Comparison of ENCODE assay signal across 1 cellular context in the genomic region with DNA sequence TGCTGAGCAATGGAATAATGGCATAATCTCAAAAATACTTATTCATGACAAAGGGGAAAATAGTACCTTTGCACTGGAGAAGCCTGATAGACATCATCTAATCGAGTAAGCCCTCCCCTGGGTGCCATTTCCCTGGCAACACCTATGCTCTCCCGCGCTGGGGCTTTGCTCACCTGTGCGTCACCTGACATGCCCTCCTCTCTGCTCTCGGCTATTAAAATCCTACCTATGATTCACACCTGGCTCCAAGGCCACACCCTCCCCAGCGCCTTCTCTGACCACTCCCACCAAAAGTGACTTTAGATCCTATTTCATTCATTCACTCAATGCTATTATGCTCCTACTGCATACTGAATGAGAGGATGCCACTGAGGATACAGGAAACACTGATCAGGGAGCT.
TF ChIP-seq lines count a peak whose summit lies in the region.

No MANE protein-coding gene starts in this region.

TF ChIP-seq in HepG2, 621 proteins besides CTCF, POLR2A, EP300 and RAD21 (continued from another document):
- TF ChIP-seq, protein P1, sequence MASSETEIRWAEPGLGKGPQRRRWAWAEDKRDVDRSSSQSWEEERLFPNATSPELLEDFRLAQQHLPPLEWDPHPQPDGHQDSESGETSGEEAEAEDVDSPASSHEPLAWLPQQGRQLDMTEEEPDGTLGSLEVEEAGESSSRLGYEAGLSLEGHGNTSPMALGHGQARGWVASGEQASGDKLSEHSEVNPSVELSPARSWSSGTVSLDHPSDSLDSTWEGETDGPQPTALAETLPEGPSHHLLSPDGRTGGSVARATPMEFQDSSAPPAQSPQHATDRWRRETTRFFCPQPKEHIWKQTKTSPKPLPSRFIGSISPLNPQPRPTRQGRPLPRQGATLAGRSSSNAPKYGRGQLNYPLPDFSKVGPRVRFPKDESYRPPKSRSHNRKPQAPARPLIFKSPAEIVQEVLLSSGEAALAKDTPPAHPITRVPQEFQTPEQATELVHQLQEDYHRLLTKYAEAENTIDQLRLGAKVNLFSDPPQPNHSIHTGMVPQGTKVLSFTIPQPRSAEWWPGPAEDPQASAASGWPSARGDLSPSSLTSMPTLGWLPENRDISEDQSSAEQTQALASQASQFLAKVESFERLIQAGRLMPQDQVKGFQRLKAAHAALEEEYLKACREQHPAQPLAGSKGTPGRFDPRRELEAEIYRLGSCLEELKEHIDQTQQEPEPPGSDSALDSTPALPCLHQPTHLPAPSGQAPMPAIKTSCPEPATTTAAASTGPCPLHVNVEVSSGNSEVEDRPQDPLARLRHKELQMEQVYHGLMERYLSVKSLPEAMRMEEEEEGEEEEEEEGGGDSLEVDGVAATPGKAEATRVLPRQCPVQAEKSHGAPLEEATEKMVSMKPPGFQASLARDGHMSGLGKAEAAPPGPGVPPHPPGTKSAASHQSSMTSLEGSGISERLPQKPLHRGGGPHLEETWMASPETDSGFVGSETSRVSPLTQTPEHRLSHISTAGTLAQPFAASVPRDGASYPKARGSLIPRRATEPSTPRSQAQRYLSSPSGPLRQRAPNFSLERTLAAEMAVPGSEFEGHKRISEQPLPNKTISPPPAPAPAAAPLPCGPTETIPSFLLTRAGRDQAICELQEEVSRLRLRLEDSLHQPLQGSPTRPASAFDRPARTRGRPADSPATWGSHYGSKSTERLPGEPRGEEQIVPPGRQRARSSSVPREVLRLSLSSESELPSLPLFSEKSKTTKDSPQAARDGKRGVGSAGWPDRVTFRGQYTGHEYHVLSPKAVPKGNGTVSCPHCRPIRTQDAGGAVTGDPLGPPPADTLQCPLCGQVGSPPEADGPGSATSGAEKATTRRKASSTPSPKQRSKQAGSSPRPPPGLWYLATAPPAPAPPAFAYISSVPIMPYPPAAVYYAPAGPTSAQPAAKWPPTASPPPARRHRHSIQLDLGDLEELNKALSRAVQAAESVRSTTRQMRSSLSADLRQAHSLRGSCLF (CRISPR knock-in tag; IDR thresholded peaks at IDR 0.05; ENCODE audit: borderline replicate concordance) = no peak
- TF ChIP-seq NFKB2 (CRISPR knock-in tag; IDR thresholded peaks at IDR 0.05; ENCODE audit: borderline replicate concordance) (no peak), MAFF (IDR thresholded peaks at IDR 0.05; ENCODE audit: low read depth, low read length) (no peak), ZNF12 (CRISPR knock-in tag; IDR thresholded peaks at IDR 0.05) (no peak), TSC22D2 (CRISPR knock-in tag; IDR thresholded peaks at IDR 0.05; ENCODE audit: borderline replicate concordance) (no peak), NFE2 (CRISPR knock-in tag; IDR thresholded peaks at IDR 0.05) (no peak), EEA1 (CRISPR knock-in tag; IDR thresholded peaks at IDR 0.05; ENCODE audit: borderline replicate concordance) (no peak), HOXD1 (CRISPR knock-in tag; IDR thresholded peaks at IDR 0.05) (no peak), ZBTB20 (CRISPR knock-in tag; IDR thresholded peaks at IDR 0.05; ENCODE audit: borderline replicate concordance, low read depth) (no peak), HNRNPL (IDR thresholded peaks at IDR 0.05; ENCODE audit: low read depth, low read length) (no peak)
- TF ChIP-seq, protein P2, sequence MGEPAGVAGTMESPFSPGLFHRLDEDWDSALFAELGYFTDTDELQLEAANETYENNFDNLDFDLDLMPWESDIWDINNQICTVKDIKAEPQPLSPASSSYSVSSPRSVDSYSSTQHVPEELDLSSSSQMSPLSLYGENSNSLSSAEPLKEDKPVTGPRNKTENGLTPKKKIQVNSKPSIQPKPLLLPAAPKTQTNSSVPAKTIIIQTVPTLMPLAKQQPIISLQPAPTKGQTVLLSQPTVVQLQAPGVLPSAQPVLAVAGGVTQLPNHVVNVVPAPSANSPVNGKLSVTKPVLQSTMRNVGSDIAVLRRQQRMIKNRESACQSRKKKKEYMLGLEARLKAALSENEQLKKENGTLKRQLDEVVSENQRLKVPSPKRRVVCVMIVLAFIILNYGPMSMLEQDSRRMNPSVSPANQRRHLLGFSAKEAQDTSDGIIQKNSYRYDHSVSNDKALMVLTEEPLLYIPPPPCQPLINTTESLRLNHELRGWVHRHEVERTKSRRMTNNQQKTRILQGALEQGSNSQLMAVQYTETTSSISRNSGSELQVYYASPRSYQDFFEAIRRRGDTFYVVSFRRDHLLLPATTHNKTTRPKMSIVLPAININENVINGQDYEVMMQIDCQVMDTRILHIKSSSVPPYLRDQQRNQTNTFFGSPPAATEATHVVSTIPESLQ (CRISPR knock-in tag; conservative IDR thresholded peaks at IDR 0.05) = no peak
